In the genomic region with DNA sequence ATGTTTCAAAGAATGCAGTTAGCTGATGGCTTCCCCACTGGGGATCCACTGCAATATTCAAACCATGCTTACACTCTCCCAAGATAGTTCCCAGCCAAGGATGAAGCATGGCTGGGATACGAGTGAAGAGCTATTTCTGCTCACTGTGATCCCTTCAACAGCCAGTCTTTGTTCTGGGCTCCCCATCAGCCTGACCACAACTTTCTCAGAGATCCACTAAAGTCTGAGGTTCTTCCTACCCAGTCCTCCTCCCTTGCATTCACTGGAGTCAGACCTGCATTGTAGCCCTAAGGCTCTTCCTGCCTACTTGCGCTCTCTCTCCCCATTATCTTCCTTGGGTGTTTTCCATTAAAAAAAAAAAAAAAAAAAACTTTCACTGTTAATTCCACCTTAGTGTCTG, we compare ENCODE assay signal across 30 cellular contexts.
"Had no signal": no experiment of that assay in that cellular context is flagged by ENCODE, and none has a peak within 500 bp of the region (broad histone marks: within the 10 kb centered on the region; RNA-seq: fewer than 3 reads in every experiment).

No MANE protein-coding gene starts in this region.

- H3K36me3 ChIP-seq: adrenal gland, cardiac muscle cell, colonic mucosa, gastrocnemius medialis, spleen, transverse colon had no signal

- H3K4me1 Mint-ChIP-seq: activated CD4-positive, alpha-beta T cell treated with anti-CD3 and anti-CD28 coated beads, Interleukin-2, amount 10 ng/mL, durations not matched to agents 24 days and 14 days; activated naive CD8-positive, alpha-beta T cell treated with anti-CD3 and anti-CD28 coated beads for 36 hours; brain; natural killer cell had no signal

- H3K27me3 ChIP-seq: adrenal gland, cardiac muscle cell, colonic mucosa, dorsolateral prefrontal cortex, gastrocnemius medialis, spleen, transverse colon had no signal

- H3K9me3 ChIP-seq: adrenal gland, colonic mucosa, gastrocnemius medialis, spleen, transverse colon had no signal

- H3K4me1 ChIP-seq: adrenal gland, colonic mucosa, gastrocnemius medialis, spleen had no signal

- H3K9me3 Mint-ChIP-seq: activated CD4-positive, alpha-beta memory T cell treated with anti-CD3 and anti-CD28 coated beads for 36 hours; activated CD4-positive, alpha-beta T cell treated with anti-CD3 and anti-CD28 coated beads, Interleukin-2, amount 10 ng/mL, durations not matched to agents 24 days and 14 days; activated naive CD4-positive, alpha-beta T cell treated with anti-CD3 and anti-CD28 coated beads for 36 hours; activated naive CD8-positive, alpha-beta T cell treated with anti-CD3 and anti-CD28 coated beads for 36 hours; activated T-helper 1 cell treated with anti-CD3 and anti-CD28 coated beads, Interleukin-12 subunit alpha, Interleukin-12 subunit beta, Interleukin-2, Interleukin-4 antibody, amounts not matched to agents 30 ng/mL and 10 ng/mL and 1 ng/mL, durations not matched to agents 14 hours and 24 hours and 36 hours; brain; natural killer cell; T-helper 2 cell treated with Interferon-gamma antibody and Interleukin-4, amounts not matched to agents 5 μg/mL and 100 μg/mL, for 36 hours had no signal

- H3K27ac ChIP-seq: adrenal gland, cardiac muscle cell, colonic mucosa, gastrocnemius medialis, spleen, transverse colon, VCaP had no signal

- H3K36me3 Mint-ChIP-seq: activated CD4-positive, alpha-beta memory T cell treated with anti-CD3 and anti-CD28 coated beads for 36 hours; activated naive CD8-positive, alpha-beta T cell treated with anti-CD3 and anti-CD28 coated beads for 36 hours; natural killer cell had no signal

- H3K4me3 Mint-ChIP-seq: activated CD4-positive, alpha-beta memory T cell treated with anti-CD3 and anti-CD28 coated beads for 36 hours; activated CD4-positive, alpha-beta T cell treated with anti-CD3 and anti-CD28 coated beads, Interleukin-2, amount 10 ng/mL, durations not matched to agents 24 days and 14 days; activated naive CD4-positive, alpha-beta T cell treated with anti-CD3 and anti-CD28 coated beads for 36 hours; activated naive CD8-positive, alpha-beta T cell treated with anti-CD3 and anti-CD28 coated beads for 36 hours; activated T-helper 1 cell treated with anti-CD3 and anti-CD28 coated beads, Interleukin-12 subunit alpha, Interleukin-12 subunit beta, Interleukin-2, Interleukin-4 antibody, amounts not matched to agents 30 ng/mL and 10 ng/mL and 1 ng/mL, durations not matched to agents 14 hours and 24 hours and 36 hours; brain; natural killer cell; T-helper 2 cell treated with Interferon-gamma antibody and Interleukin-4, amounts not matched to agents 5 μg/mL and 100 μg/mL, for 36 hours had no signal

- H3K27me3 Mint-ChIP-seq: activated CD4-positive, alpha-beta memory T cell treated with anti-CD3 and anti-CD28 coated beads for 36 hours; brain had no signal

- H3K4me3 ChIP-seq: adrenal gland, cardiac muscle cell, colonic mucosa, dorsolateral prefrontal cortex, gastrocnemius medialis, spleen, transverse colon had no signal

- DNase-seq: activated CD4-positive, alpha-beta memory T cell treated with anti-CD3 and anti-CD28 coated beads for 36 hours; activated CD4-positive, alpha-beta T cell treated with anti-CD3 and anti-CD28 coated beads, Interleukin-2, amount 10 ng/mL, durations not matched to agents 24 days and 14 days; activated CD4-positive, CD25-positive, alpha-beta regulatory T cell treated with anti-CD3 and anti-CD28 coated beads, Interleukin-2, amount 50 U/mL, for 72 hours; activated CD8-positive, alpha-beta memory T cell treated with anti-CD3 and anti-CD28 coated beads, Interleukin-2, amount 50 U/mL, for 4 hours; activated effector memory CD4-positive, alpha-beta T cell treated with anti-CD3 and anti-CD28 coated beads, Interleukin-2, amount 50 U/mL, for 16 hours; activated naive CD4-positive, alpha-beta T cell treated with anti-CD3 and anti-CD28 coated beads for 36 hours; activated naive CD8-positive, alpha-beta T cell treated with anti-CD3 and anti-CD28 coated beads for 36 hours; activated T-cell treated with anti-CD3 and anti-CD28 coated beads, Interleukin-2, amount 50 U/mL, for 1 hour; adrenal gland; aorta; cerebellar nuclear complex; colonic mucosa; dorsolateral prefrontal cortex; effector memory CD4-positive, alpha-beta T cell; gastrocnemius medialis; glutamatergic neuron; left colon; natural killer cell; right cardiac atrium; spleen; stimulated activated naive CD4-positive, alpha-beta T cell; T-helper 1 cell; transverse colon had no signal

- FAIRE-seq: islet of Langerhans, urothelium cell line had no signal

- ATAC-seq: gastrocnemius medialis, left colon, natural killer cell, right cardiac atrium had no signal

- H3K27ac Mint-ChIP-seq: activated CD4-positive, alpha-beta memory T cell treated with anti-CD3 and anti-CD28 coated beads for 36 hours; activated CD4-positive, alpha-beta T cell treated with anti-CD3 and anti-CD28 coated beads, Interleukin-2, amount 10 ng/mL, durations not matched to agents 24 days and 14 days; activated naive CD4-positive, alpha-beta T cell treated with anti-CD3 and anti-CD28 coated beads for 36 hours; activated naive CD8-positive, alpha-beta T cell treated with anti-CD3 and anti-CD28 coated beads for 36 hours; activated T-helper 1 cell treated with anti-CD3 and anti-CD28 coated beads, Interleukin-12 subunit alpha, Interleukin-12 subunit beta, Interleukin-2, Interleukin-4 antibody, amounts not matched to agents 30 ng/mL and 10 ng/mL and 1 ng/mL, durations not matched to agents 14 hours and 24 hours and 36 hours; natural killer cell; T-helper 2 cell treated with Interferon-gamma antibody and Interleukin-4, amounts not matched to agents 5 μg/mL and 100 μg/mL, for 36 hours had no signal
